ENCODE assay signal across 8 cellular contexts in genomic region chr6:133921249-133921859, GRCh38. TPM values are rescaled to one million over a fixed set of nuclear protein-coding genes. Genes with fewer than 3 reads are reported as not detected.
A peak's percentile ranks its signal among the peaks of the same experiment; 100 is the strongest.
DNase-seq lines count a peak whose midpoint lies in the region; ATAC-seq, FAIRE-seq and TF ChIP-seq lines count a peak whose summit lies in the region.

No MANE protein-coding gene starts in this region.

- peaks cover 28% of the 10 kb centered on the region for H3K27me3 Mint-ChIP-seq in activated CD8-positive, alpha-beta memory T cell treated with anti-CD3 and anti-CD28 coated beads, Interleukin-2, amount 10 ng/mL, durations not matched to agents 7 days and 5 days
- peaks cover 17 to 33% (median 27%) of the 10 kb centered on the region in 5 donors for H3K27me3 Mint-ChIP-seq in naive thymus-derived CD4-positive, alpha-beta T cell
- H3K27me3 Mint-ChIP-seq in stimulated activated naive B cell treated with anti-CD40 and anti-IgM and Interleukin-4, amounts not matched to agents 10 μg/mL and 1 μg/mL and 100 μg/mL, for 72 hours, result peaks cover 12 to 44% of the 10 kb centered on the region in 2 donors

- no peak for TF ChIP-seq POLR2A in endothelial cell of umbilical vein (IDR thresholded peaks at IDR 0.05; ENCODE audit: low read depth, low read length)

- FAIRE-seq in endothelial cell of umbilical vein (lab: Jason Lieb, UNC), result peak; percentile 90

- no peak overlapping the region for H3K27ac Mint-ChIP-seq in activated CD8-positive, alpha-beta memory T cell treated with anti-CD3 and anti-CD28 coated beads, Interleukin-2, amount 10 ng/mL, durations not matched to agents 7 days and 5 days
- H3K27ac Mint-ChIP-seq in naive thymus-derived CD4-positive, alpha-beta T cell, result no peak overlapping the region
- H3K27ac Mint-ChIP-seq in stimulated activated naive B cell treated with anti-CD40 and anti-IgM and Interleukin-4, amounts not matched to agents 10 μg/mL and 1 μg/mL and 100 μg/mL, for 72 hours, result no peak overlapping the region

- TF ChIP-seq CTCF in BJ (IDR thresholded peaks at IDR 0.05; ENCODE audit: insufficient read depth, low read depth, low read length) (peak; percentile 87), endothelial cell of umbilical vein (IDR thresholded peaks at IDR 0.05; ENCODE audit: extremely low read depth in 1 of 2, insufficient read depth in 1 of 2, low read depth in 1 of 2, low read length in 2 of 2) (peak; percentile 69 to 72)

- no peaks in the 10 kb centered on the region for H3K9me3 Mint-ChIP-seq in activated CD8-positive, alpha-beta memory T cell treated with anti-CD3 and anti-CD28 coated beads, Interleukin-2, amount 10 ng/mL, durations not matched to agents 7 days and 5 days (ENCODE audit: low read depth)
- no peaks in the 10 kb centered on the region for H3K9me3 Mint-ChIP-seq in naive thymus-derived CD4-positive, alpha-beta T cell
- H3K9me3 Mint-ChIP-seq in stimulated activated naive B cell treated with anti-CD40 and anti-IgM and Interleukin-4, amounts not matched to agents 10 μg/mL and 1 μg/mL and 100 μg/mL, for 72 hours, result no peaks in the 10 kb centered on the region

- H3K4me2 ChIP-seq in endothelial cell of umbilical vein (ENCODE audit: insufficient read depth, low read length), result no peak overlapping the region

- ATAC-seq in GM19351 (IDR thresholded peaks at IDR 0.05; ENCODE audit: unreplicated experiment), result peak; percentile 64
- ATAC-seq in activated CD8-positive, alpha-beta memory T cell treated with anti-CD3 and anti-CD28 coated beads, Interleukin-2, amount 10 ng/mL, durations not matched to agents 7 days and 5 days, result peak; percentile 69
- ATAC-seq in naive thymus-derived CD4-positive, alpha-beta T cell, result peak; percentile 78
- ATAC-seq in stimulated activated naive B cell treated with anti-CD40 and anti-IgM and Interleukin-4, amounts not matched to agents 10 μg/mL and 1 μg/mL and 100 μg/mL, for 72 hours (replicated peaks), result peak; percentile 78 to 81

- CTCF ChIA-PET in BJ (lab: Yijun Ruan, JAX) (interaction anchor here (0.6 to 13.3 kb wide), 34 partner anchors 9 to 1091 kb away, joined by 3 to 337 read pairs (median 4); no protein-coding TSS in a partner anchor), endothelial cell of umbilical vein (lab: Charles Lee) (interaction anchor here (0.6 to 14.7 kb wide), 15 partner anchors 14 to 1092 kb away, joined by 3 to 983 read pairs (median 4); no protein-coding TSS in a partner anchor)
- CTCF ChIA-PET in activated CD8-positive, alpha-beta memory T cell treated with anti-CD3 and anti-CD28 coated beads, Interleukin-2, amount 10 ng/mL, durations not matched to agents 7 days and 5 days (lab: Charles Lee), result interaction anchor here (0.6 to 9.8 kb wide), 22 partner anchors 9 to 959 kb away, joined by 3 to 205 read pairs (median 4); partner anchors contain the start of gene TBPL1
- CTCF ChIA-PET in naive thymus-derived CD4-positive, alpha-beta T cell (lab: Charles Lee), result interaction anchor here (0.7 to 6.6 kb wide), 8 partner anchors 16 to 181 kb away, joined by 3 to 93 read pairs (median 4); no protein-coding TSS in a partner anchor

- DNase-seq in BJ (ENCODE audit: low read depth), result no peak
- DNase-seq in HT-29 (ENCODE audit: low spot score), result peak; percentile 89
- DNase-seq in NT2/D1 (ENCODE audit: low read depth, low spot score), result peak; percentile 54
- peak; percentile 86 for DNase-seq in activated CD8-positive, alpha-beta memory T cell treated with anti-CD3 and anti-CD28 coated beads, Interleukin-2, amount 10 ng/mL, durations not matched to agents 7 days and 5 days
- DNase-seq in endothelial cell of umbilical vein (ENCODE audit: low read depth, low spot score), result peak; percentile 66
- DNase-seq in naive thymus-derived CD4-positive, alpha-beta T cell, result peak; percentile 23 to 60 (median 56)
- DNase-seq in stimulated activated naive B cell treated with anti-CD40 and anti-IgM and Interleukin-4, amounts not matched to agents 10 μg/mL and 1 μg/mL and 100 μg/mL, for 72 hours, result peak; percentile 58

- intact Hi-C loops in endothelial cell of umbilical vein (cut with micrococcal nuclease), result loop anchor here (1.0 to 10.0 kb wide), 2 partner anchors 352 to 963 kb away; no protein-coding TSS in a partner anchor
- intact Hi-C loops in naive thymus-derived CD4-positive, alpha-beta T cell (cut with micrococcal nuclease), result loop anchor here in 1 of 2 donors (1.0 to 10.0 kb wide), 2 partner anchors 1023 to 1391 kb away; no protein-coding TSS in a partner anchor

- H3K9ac ChIP-seq in NT2/D1 (ENCODE audit: insufficient read length, low read depth) (no peak overlapping the region), endothelial cell of umbilical vein (replicated peaks; ENCODE audit: extremely low read depth, insufficient read depth, low read length) (no peak overlapping the region)

- no TSS peak for BruUV-seq in endothelial cell of umbilical vein (replicated peaks; lab: Mats Ljungman, UMichigan)

- POLR2A ChIA-PET in BJ (lab: Charles Lee) (interaction anchor here (0.5 kb wide), 1 partner anchor 82 kb away, joined by 38 read pairs; no protein-coding TSS in a partner anchor), endothelial cell of umbilical vein (lab: Charles Lee) (no interaction called here)
- POLR2A ChIA-PET in naive thymus-derived CD4-positive, alpha-beta T cell (lab: Charles Lee), result no interaction called here

- no peaks in the 10 kb centered on the region for H4K20me1 ChIP-seq in endothelial cell of umbilical vein (replicated peaks; ENCODE audit: control insufficient read depth, extremely low read depth, insufficient read depth, low read length)

- H3K36me3 ChIP-seq in BJ (ENCODE audit: control insufficient read depth, insufficient read depth, low read length) (no peaks in the 10 kb centered on the region), NT2/D1 (ENCODE audit: insufficient read depth, insufficient read length, low read length) (no peaks in the 10 kb centered on the region), endothelial cell of umbilical vein (ENCODE audit: control insufficient read depth in 2 of 2, extremely low read depth in 1 of 2, insufficient read depth in 2 of 2, low read length in 2 of 2) (no peaks in the 10 kb centered on the region)
- no peaks in the 10 kb centered on the region for H3K36me3 ChIP-seq in naive thymus-derived CD4-positive, alpha-beta T cell (ENCODE audit: control insufficient read depth in 2 of 3, insufficient read depth in 3 of 3, low read length in 3 of 3)

- no peak overlapping the region for H2AFZ ChIP-seq in endothelial cell of umbilical vein (ENCODE audit: low read depth, low read length)

- H3K27me3 ChIP-seq in BJ (ENCODE audit: control insufficient read depth, insufficient read depth, low read length) (no peaks in the 10 kb centered on the region), NT2/D1 (ENCODE audit: insufficient read depth, insufficient read length) (no peaks in the 10 kb centered on the region), endothelial cell of umbilical vein (ENCODE audit: control insufficient read depth in 2 of 2, insufficient read depth in 2 of 2, low read length in 2 of 2) (peaks cover 8 to 18% of the 10 kb centered on the region in 2 experiments)
- H3K27me3 ChIP-seq in naive thymus-derived CD4-positive, alpha-beta T cell (ENCODE audit: control insufficient read depth in 2 of 2, insufficient read depth in 2 of 2, low read length in 2 of 2), result peaks cover 0 to 4% of the 10 kb centered on the region in 2 donors

- H3K4me3 Mint-ChIP-seq in activated CD8-positive, alpha-beta memory T cell treated with anti-CD3 and anti-CD28 coated beads, Interleukin-2, amount 10 ng/mL, durations not matched to agents 7 days and 5 days, result no peak overlapping the region
- H3K4me3 Mint-ChIP-seq in naive thymus-derived CD4-positive, alpha-beta T cell, result no peak overlapping the region
- no peak overlapping the region for H3K4me3 Mint-ChIP-seq in stimulated activated naive B cell treated with anti-CD40 and anti-IgM and Interleukin-4, amounts not matched to agents 10 μg/mL and 1 μg/mL and 100 μg/mL, for 72 hours

- H3K4me3 ChIP-seq in BJ (ENCODE audit: low read depth, low read length) (no peak overlapping the region), NT2/D1 (ENCODE audit: insufficient read length, low read depth) (no peak overlapping the region), endothelial cell of umbilical vein (replicated peaks in 1 of 3; ENCODE audit: insufficient read depth in 1 of 3, low read depth in 1 of 3, low read length in 3 of 3) (no peak overlapping the region)
- H3K4me3 ChIP-seq in naive thymus-derived CD4-positive, alpha-beta T cell (ENCODE audit: low read length), result no peak overlapping the region

- peaks cover 10% of the 10 kb centered on the region for H3K4me1 Mint-ChIP-seq in activated CD8-positive, alpha-beta memory T cell treated with anti-CD3 and anti-CD28 coated beads, Interleukin-2, amount 10 ng/mL, durations not matched to agents 7 days and 5 days
- H3K4me1 Mint-ChIP-seq in naive thymus-derived CD4-positive, alpha-beta T cell, result peaks cover 0 to 5% (median 4%) of the 10 kb centered on the region in 7 donors
- peaks cover 10% of the 10 kb centered on the region in 2 donors for H3K4me1 Mint-ChIP-seq in stimulated activated naive B cell treated with anti-CD40 and anti-IgM and Interleukin-4, amounts not matched to agents 10 μg/mL and 1 μg/mL and 100 μg/mL, for 72 hours

- no peaks in the 10 kb centered on the region for H3K36me3 Mint-ChIP-seq in activated CD8-positive, alpha-beta memory T cell treated with anti-CD3 and anti-CD28 coated beads, Interleukin-2, amount 10 ng/mL, durations not matched to agents 7 days and 5 days
- H3K36me3 Mint-ChIP-seq in naive thymus-derived CD4-positive, alpha-beta T cell, result no peaks in the 10 kb centered on the region
- no peaks in the 10 kb centered on the region for H3K36me3 Mint-ChIP-seq in stimulated activated naive B cell treated with anti-CD40 and anti-IgM and Interleukin-4, amounts not matched to agents 10 μg/mL and 1 μg/mL and 100 μg/mL, for 72 hours

- no peaks in the 10 kb centered on the region for H3K79me2 ChIP-seq in endothelial cell of umbilical vein (ENCODE audit: control insufficient read depth, insufficient read depth, low read length)

- no peaks in the 10 kb centered on the region for H3K4me1 ChIP-seq in NT2/D1 (ENCODE audit: insufficient read depth, insufficient read length)
- no peaks in the 10 kb centered on the region for H3K4me1 ChIP-seq in endothelial cell of umbilical vein (ENCODE audit: control insufficient read depth, extremely low read depth, insufficient read depth, low read length)
- no peaks in the 10 kb centered on the region for H3K4me1 ChIP-seq in naive thymus-derived CD4-positive, alpha-beta T cell (ENCODE audit: control insufficient read depth in 2 of 2, insufficient read depth in 2 of 2, low read length in 2 of 2)

- no peak overlapping the region for H3K27ac ChIP-seq in endothelial cell of umbilical vein (ENCODE audit: insufficient read depth, low read depth, low read length)
- no peak overlapping the region for H3K27ac ChIP-seq in naive thymus-derived CD4-positive, alpha-beta T cell (ENCODE audit: low read depth, low read length)

- no peaks in the 10 kb centered on the region for H3K9me3 ChIP-seq in NT2/D1 (ENCODE audit: insufficient read depth, low read length)
- no peaks in the 10 kb centered on the region for H3K9me3 ChIP-seq in endothelial cell of umbilical vein (replicated peaks; ENCODE audit: control insufficient read depth, insufficient read depth, low read length)
- H3K9me3 ChIP-seq in naive thymus-derived CD4-positive, alpha-beta T cell (ENCODE audit: control insufficient read depth in 2 of 3, low read length in 3 of 3), result no peaks in the 10 kb centered on the region

- dilution Hi-C loops in endothelial cell of umbilical vein (cut with MboI; ENCODE audit: extremely low pct_ligation_motif_present, low sequenced_read_pairs), result no loop called here

- no peaks in the 10 kb centered on the region for H3K9me1 ChIP-seq in endothelial cell of umbilical vein (replicated peaks; ENCODE audit: control insufficient read depth, extremely low read depth, insufficient read depth, low read length)

RNA-seq across cellular contexts. Expression of gene TBPL1, which starts 31.7 kb away (rescaled TPM):
- polyA plus RNA-seq in BJ (2011; rRNA removed) (36.2 and 37.0 TPM in 2 replicates), endothelial cell of umbilical vein (14.9 and 19.6 TPM in 2 replicates)
- 4.3 and 4.7 TPM in 2 replicates for polyA minus RNA-seq in BJ (2011; rRNA and poly(A)+ RNA removed)
- total RNA-seq in HT-29 (2014; rRNA removed; shearing (Covaris generic)), result 13.0 and 15.3 TPM in 2 replicates
- total RNA-seq in activated CD8-positive, alpha-beta memory T cell treated with anti-CD3 and anti-CD28 coated beads, Interleukin-2, amount 10 ng/mL, durations not matched to agents 7 days and 5 days, result 10 to 100 TPM; 30.7 to 33.9 TPM
- 31.2 and 33.4 TPM in 2 replicates for total RNA-seq in endothelial cell of umbilical vein
- 25.8 and 28.1 TPM in 2 replicates for polyA plus RNA-seq in endothelial cell of umbilical vein (2011; cell fraction: cytosol; rRNA removed)
- polyA plus RNA-seq in endothelial cell of umbilical vein (2011; cell fraction: nucleus; rRNA removed), result 16.4 and 20.3 TPM in 2 replicates
- 36.4 and 52.9 TPM in 2 replicates for polyA plus RNA-seq in endothelial cell of umbilical vein (2012)
- polyA minus RNA-seq in endothelial cell of umbilical vein, result 10.9 and 18.1 TPM in 2 replicates
- 8.9 TPM for polyA minus RNA-seq in endothelial cell of umbilical vein (2011; cell fraction: cytosol; rRNA and poly(A)+ RNA removed)
- 9.4 and 12.5 TPM in 2 replicates for polyA minus RNA-seq in endothelial cell of umbilical vein (2011; cell fraction: nucleus; rRNA and poly(A)+ RNA removed)
- 10 to 100 TPM; 21.0 to 34.7 (median 25.4) TPM for total RNA-seq in naive thymus-derived CD4-positive, alpha-beta T cell
- polyA plus RNA-seq in naive thymus-derived CD4-positive, alpha-beta T cell, result 10 to 100 TPM; 48.5 to 51.2 TPM

RNA-seq across cellular contexts. Expression of gene TCF21, which starts 32.4 kb away (rescaled TPM):
- polyA plus RNA-seq in BJ (2011; rRNA removed) (0.09 and 0.16 TPM in 2 replicates), endothelial cell of umbilical vein (not detected in 2 replicates)
- 0.09 TPM in 1 of 2 replicates, not detected in the other for polyA minus RNA-seq in BJ (2011; rRNA and poly(A)+ RNA removed)
- total RNA-seq in HT-29 (2014; rRNA removed; shearing (Covaris generic)), result 0.37 and 0.76 TPM in 2 replicates
- not detected for total RNA-seq in activated CD8-positive, alpha-beta memory T cell treated with anti-CD3 and anti-CD28 coated beads, Interleukin-2, amount 10 ng/mL, durations not matched to agents 7 days and 5 days
- total RNA-seq in endothelial cell of umbilical vein, result not detected in 2 replicates
- polyA plus RNA-seq in endothelial cell of umbilical vein (2011; cell fraction: cytosol; rRNA removed), result not detected in 2 replicates
- polyA plus RNA-seq in endothelial cell of umbilical vein (2011; cell fraction: nucleus; rRNA removed), result not detected in 2 replicates
- polyA plus RNA-seq in endothelial cell of umbilical vein (2012), result not detected in 2 replicates
- not detected in 2 replicates for polyA minus RNA-seq in endothelial cell of umbilical vein
- not detected for polyA minus RNA-seq in endothelial cell of umbilical vein (2011; cell fraction: cytosol; rRNA and poly(A)+ RNA removed)
- polyA minus RNA-seq in endothelial cell of umbilical vein (2011; cell fraction: nucleus; rRNA and poly(A)+ RNA removed), result not detected in 2 replicates
- total RNA-seq in naive thymus-derived CD4-positive, alpha-beta T cell, result not detected
- polyA plus RNA-seq in naive thymus-derived CD4-positive, alpha-beta T cell, result not detected
